Comparison of ENCODE assay signal across 8 cellular contexts in the genomic region with DNA sequence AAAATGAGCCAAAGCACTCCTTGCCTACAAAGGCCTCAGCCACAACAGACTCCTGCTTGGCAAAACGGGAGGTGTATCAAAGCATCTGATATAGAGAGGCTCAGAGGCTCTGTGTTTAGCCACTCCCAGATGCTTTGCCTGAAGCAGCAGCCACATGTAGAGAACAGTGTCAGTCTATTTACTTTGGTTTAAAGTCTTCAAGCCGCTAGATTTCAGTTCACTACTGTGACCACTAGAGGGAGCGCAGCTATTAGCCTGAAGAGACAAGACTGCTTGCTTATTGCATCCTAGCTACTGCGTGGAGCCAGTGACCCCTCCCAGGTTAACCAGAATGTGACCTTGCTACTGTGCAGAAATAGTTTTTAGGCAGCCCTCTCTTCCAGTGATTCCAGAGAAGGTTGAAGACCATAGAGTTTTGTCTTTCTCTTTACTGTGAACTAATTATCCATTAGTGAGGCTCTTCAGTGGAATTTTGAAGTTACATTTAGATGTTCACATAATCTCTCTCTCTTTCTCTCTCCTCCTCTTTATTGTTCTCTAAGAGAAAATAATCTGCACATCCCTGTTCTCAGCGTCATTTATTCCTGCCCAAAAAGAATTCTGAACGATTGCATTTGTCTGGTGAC.
DNase-seq lines count a peak whose midpoint lies in the region; ATAC-seq lines count a peak whose summit lies in the region.

No MANE protein-coding gene starts in this region.

- DNase-seq in CD1c-positive myeloid dendritic cell (ENCODE audit: extremely low spot score) (peak; percentile 79), GM19240 (ENCODE audit: insufficient read length, low spot score) (peak; percentile 3), NCI-H2227 treated with DMSO at 0.1 percent for 48 hours (lab: John Stamatoyannopoulos, UW) (peak; percentile 88), cerebellar cortex (ENCODE audit: low spot score) (peak; percentile 80), left kidney (ENCODE audit: low read depth, low spot score) (peak; percentile 96)
- peak; percentile 30 for DNase-seq in activated CD4-positive, CD25-positive, alpha-beta regulatory T cell treated with anti-CD3 and anti-CD28 coated beads, Interleukin-2, amount 50 U/mL, for 16 hours (ENCODE audit: low read depth, low spot score)
- DNase-seq in stimulated activated CD4-positive, alpha-beta T cell treated with anti-CD3 and anti-CD28 coated beads, Interleukin-4, amount 100 ng/mL, for 4 hours: peak; percentile 36 to 46

- peak; percentile 99 for ATAC-seq in HG03342 (IDR thresholded peaks at IDR 0.05; ENCODE audit: unreplicated experiment)

Comparison
In these comparisons a context has a peak if more than half of its experiments do, and no peak if none do; other contexts are left out.
1. Peak in every context shown above with its lines: DNase-seq and ATAC-seq.
2. DNase-seq: peak in every context shown above with its lines; median percentile 96 in left kidney; 88 in NCI-H2227 treated with DMSO at 0.1 percent for 48 hours; 80 in cerebellar cortex; 79 in CD1c-positive myeloid dendritic cell; 41 in stimulated activated CD4-positive, alpha-beta T cell treated with anti-CD3 and anti-CD28 coated beads, Interleukin-4, amount 100 ng/mL, for 4 hours; 30 in activated CD4-positive, CD25-positive, alpha-beta regulatory T cell treated with anti-CD3 and anti-CD28 coated beads, Interleukin-2, amount 50 U/mL, for 16 hours; 3 in GM19240.